10 cellular contexts compared by ENCODE assay signal in genomic region chr11:124643605-124644425, GRCh38. TPM values are rescaled to one million over a fixed set of nuclear protein-coding genes. Genes with fewer than 3 reads are reported as not detected.
A peak's percentile ranks its signal among the peaks of the same experiment; 100 is the strongest.
DNase-seq lines count a peak whose midpoint lies in the region; ATAC-seq and TF ChIP-seq lines count a peak whose summit lies in the region.
"Had no signal": no experiment of that assay in that cellular context is flagged by ENCODE, and none has a peak within 500 bp of the region (broad histone marks: within the 10 kb centered on the region; RNA-seq: fewer than 3 reads in every experiment).

No MANE protein-coding gene starts in this region.

- H3K4me1 ChIP-seq in DND-41 (ENCODE audit: insufficient read depth, low read length), result peaks cover 9% of the 10 kb centered on the region; the same call in 1 of the 2 replicates
- H3K4me1 ChIP-seq in neuronal stem cell (ENCODE audit: control insufficient read depth in 2 of 2, insufficient read depth in 1 of 2, low read depth in 1 of 2, low read length in 2 of 2), result peaks cover 0 to 5% of the 10 kb centered on the region in 2 donors

- H3K23ac ChIP-seq in neuronal stem cell (ENCODE audit: low read depth, low read length, poor library complexity), result no peak overlapping the region

- H3K9ac ChIP-seq in DND-41 (ENCODE audit: low read depth, low read length) (no peak overlapping the region), neuronal stem cell (ENCODE audit: low read depth, low read length, poor library complexity) (no peak overlapping the region)

- no peak overlapping the region for H3K14ac ChIP-seq in neuronal stem cell (ENCODE audit: low read length)

- H3K79me1 ChIP-seq in neuronal stem cell (ENCODE audit: low read depth, low read length), result no peaks in the 10 kb centered on the region

- no peaks in the 10 kb centered on the region for H3K79me2 ChIP-seq in DND-41 (ENCODE audit: insufficient read depth, low read length)

- no peak overlapping the region for H2AK5ac ChIP-seq in neuronal stem cell (ENCODE audit: low read depth, low read length)

- no peak for DNase-seq in DND-41
- peak; percentile 80 for DNase-seq in LHCN-M2 (ENCODE audit: low read depth)
- peak; percentile 87 to 96 for DNase-seq in cardiac fibroblast (ENCODE audit: low read depth in 2 of 2)
- DNase-seq in neuronal stem cell (ENCODE audit: low spot score), result no peak
- no peak for DNase-seq in globus pallidus (ENCODE audit: low spot score)
- no peak for DNase-seq in GM19240 (ENCODE audit: insufficient read length, low spot score)
- DNase-seq in ureter (ENCODE audit: low spot score), result no peak
- no peak for DNase-seq in cerebellum (ENCODE audit: low spot score)
- DNase-seq: activated B cell treated with CpG ODN at 0.5 μM for 24 hours had no signal

- H2BK15ac ChIP-seq in neuronal stem cell (ENCODE audit: low read length), result no peak overlapping the region

- WGBS in neuronal stem cell (ENCODE audit: extremely low coverage in 2 of 2, insufficient read length in 2 of 2, insufficient replicate concordance in 1 of 2), 2 donors, result no CpG with 5 or more reads among the region's 3 CpGs

- no peak for TF ChIP-seq CTCF in DND-41 (IDR thresholded peaks at IDR 0.05; ENCODE audit: borderline replicate concordance, extremely low read depth, low read length, poor library complexity, severe bottlenecking)
- TF ChIP-seq CTCF in cardiac fibroblast (IDR thresholded peaks at IDR 0.05; ENCODE audit: low read depth, low read length), result no peak

- no peak overlapping the region for H4K8ac ChIP-seq in neuronal stem cell (ENCODE audit: low read depth, low read length)

- no peaks in the 10 kb centered on the region for H4K20me1 ChIP-seq in DND-41 (ENCODE audit: insufficient read depth, low read length)

- no peak overlapping the region for H3K4me3 ChIP-seq in DND-41 (ENCODE audit: low read depth in 1 of 2, low read length in 2 of 2)
- H3K4me3 ChIP-seq in cardiac fibroblast (replicated peaks in 1 of 2; ENCODE audit: low read depth in 2 of 2, low read length in 2 of 2), result no peak overlapping the region
- H3K4me3 ChIP-seq in neuronal stem cell (ENCODE audit: low read length in 2 of 2), result no peak overlapping the region

- no peak overlapping the region for H3K27ac ChIP-seq in DND-41 (ENCODE audit: low read length)
- H3K27ac ChIP-seq in neuronal stem cell (replicated peaks; ENCODE audit: low read length), result no peak overlapping the region

- no peak overlapping the region for H3K18ac ChIP-seq in neuronal stem cell (ENCODE audit: low read length)

- ATAC-seq in DND-41 (ENCODE audit: insufficient read depth, low read depth), result no peak

- H3K27me3 ChIP-seq in DND-41 (ENCODE audit: insufficient read depth, low read length, poor library complexity), result peaks cover 9% of the 10 kb centered on the region
- H3K27me3 ChIP-seq in neuronal stem cell (ENCODE audit: control insufficient read depth in 3 of 3, insufficient read depth in 3 of 3, low read depth in 1 of 3, low read length in 3 of 3), result no peaks in the 10 kb centered on the region

- H4K91ac ChIP-seq in neuronal stem cell (ENCODE audit: low read depth, low read length, poor library complexity), result no peak overlapping the region

- H2BK120ac ChIP-seq in neuronal stem cell (ENCODE audit: low read depth, low read length), result no peak overlapping the region

- H2AFZ ChIP-seq in DND-41 (ENCODE audit: low read depth, low read length), result peak overlapping the region; percentile 59
- H2AFZ ChIP-seq in neuronal stem cell (ENCODE audit: low read length), result peak overlapping the region; percentile 67

- H3K36me3 ChIP-seq in DND-41 (ENCODE audit: insufficient read depth, low read length) (no peaks in the 10 kb centered on the region), neuronal stem cell (replicated peaks in 1 of 2; ENCODE audit: control insufficient read depth in 2 of 2, insufficient read depth in 2 of 2, low read length in 2 of 2) (peaks cover 0 to 12% of the 10 kb centered on the region in 2 donors)

- no peak overlapping the region for H2BK12ac ChIP-seq in neuronal stem cell (ENCODE audit: low read length)

- H3K4me2 ChIP-seq in DND-41 (ENCODE audit: insufficient read depth, low read length), result no peak overlapping the region
- no peak overlapping the region for H3K4me2 ChIP-seq in neuronal stem cell (ENCODE audit: insufficient read depth, low read length, poor library complexity, severe bottlenecking)

- H3K9me3 ChIP-seq in DND-41 (ENCODE audit: insufficient read depth, low read length, severe bottlenecking), result no peaks in the 10 kb centered on the region
- H3K9me3 ChIP-seq in neuronal stem cell (replicated peaks in 1 of 2; ENCODE audit: control insufficient read depth in 2 of 2, insufficient read depth in 1 of 2, low read depth in 1 of 2, low read length in 2 of 2), result peaks cover 4 to 6% of the 10 kb centered on the region in 2 donors

- no peak overlapping the region for H2BK5ac ChIP-seq in neuronal stem cell (ENCODE audit: low read length)

- no peak overlapping the region for H3K4ac ChIP-seq in neuronal stem cell (ENCODE audit: low read length)

RNA-seq across cellular contexts. Expression of gene TBRG1, which starts 21.2 kb away (rescaled TPM):
- total RNA-seq in LHCN-M2 (2014; rRNA removed) (33.7 and 35.8 TPM in 2 replicates), ureter (39.5 TPM), cerebellum (31.5 TPM)
- polyA plus RNA-seq in LHCN-M2 (2012), result 17.1 TPM
- polyA plus RNA-seq in neuronal stem cell (2013, experiment 1 of 2), result 23.7 TPM
- 23.6 TPM for polyA plus RNA-seq in neuronal stem cell (2013, experiment 2 of 2)

RNA-seq across cellular contexts. Expression of gene SIAE, which starts 29.7 kb away (rescaled TPM):
- 11.4 and 15.3 TPM in 2 replicates for total RNA-seq in LHCN-M2 (2014; rRNA removed)
- polyA plus RNA-seq in LHCN-M2 (2012), result 7.1 TPM
- polyA plus RNA-seq in neuronal stem cell (2013, experiment 1 of 2), result 1.9 TPM
- polyA plus RNA-seq in neuronal stem cell (2013, experiment 2 of 2), result 1.9 TPM
- 38.8 TPM for total RNA-seq in ureter
- 8.0 TPM for total RNA-seq in cerebellum

RNA-seq across cellular contexts. Expression of gene SPA17, which starts 29.9 kb away (rescaled TPM):
- total RNA-seq in LHCN-M2 (2014; rRNA removed) (24.9 and 30.2 TPM in 2 replicates), ureter (6.3 TPM), cerebellum (4.5 TPM)
- 30.2 TPM for polyA plus RNA-seq in LHCN-M2 (2012)
- 64.1 TPM for polyA plus RNA-seq in neuronal stem cell (2013, experiment 1 of 2)
- 64.0 TPM for polyA plus RNA-seq in neuronal stem cell (2013, experiment 2 of 2)

RNA-seq across cellular contexts. Expression of gene PANX3, which starts 32.6 kb away (rescaled TPM):
- total RNA-seq in LHCN-M2 (2014; rRNA removed) (not detected in 2 replicates), ureter (not detected), cerebellum (not detected)
- polyA plus RNA-seq in LHCN-M2 (2012), result not detected
- not detected for polyA plus RNA-seq in neuronal stem cell (2013, experiment 1 of 2)
- polyA plus RNA-seq in neuronal stem cell (2013, experiment 2 of 2), result not detected
- total RNA-seq: activated B cell treated with CpG ODN at 0.5 μM for 24 hours had no signal
- polyA plus RNA-seq: esophagus had no signal

Comparison
In these comparisons a context has a peak if more than half of its experiments do, and no peak if none do; other contexts are left out.
1. DNase-seq: peak in LHCN-M2 (single experiment) and cardiac fibroblast (2 of 2); none in DND-41 (single experiment), neuronal stem cell (single experiment), globus pallidus (single experiment), GM19240 (single experiment), ureter (single experiment) and cerebellum (single experiment).